In the genomic region with DNA sequence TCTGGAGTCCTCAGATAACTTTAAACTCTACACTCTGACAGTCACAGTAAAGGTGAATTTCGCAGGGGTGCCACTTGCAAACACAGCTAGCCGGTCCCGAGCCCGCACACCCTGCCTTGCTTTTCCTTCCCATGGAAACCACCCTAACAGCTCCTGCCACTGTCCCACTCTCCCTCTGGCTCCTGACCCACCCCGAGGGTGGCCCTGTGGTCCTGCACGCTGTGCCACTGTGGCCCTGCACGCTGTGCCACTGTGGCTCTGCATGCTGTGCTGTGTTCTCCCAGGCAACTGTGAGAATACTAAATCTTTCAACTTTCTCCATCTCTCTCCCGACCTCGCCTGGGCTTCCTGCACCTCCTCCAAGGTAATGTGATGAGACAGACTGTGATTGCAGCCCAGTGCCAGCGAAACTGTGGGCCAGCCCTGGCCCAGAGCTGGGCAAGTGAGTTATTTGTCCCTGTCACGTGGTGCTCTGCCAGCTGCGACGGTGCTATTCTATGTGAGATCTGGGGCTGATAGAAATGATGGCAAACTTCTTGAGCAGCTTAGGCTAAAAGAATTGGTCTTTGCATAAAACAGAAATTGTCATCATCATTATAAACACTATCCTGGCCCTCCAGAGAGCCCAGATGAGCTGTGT, we compare ENCODE assay signal across 20 cellular contexts.
DNase-seq lines count a peak whose midpoint lies in the region; ATAC-seq, FAIRE-seq and TF ChIP-seq lines count a peak whose summit lies in the region.
"Had no signal": no experiment of that assay in that cellular context is flagged by ENCODE, and none has a peak within 500 bp of the region (broad histone marks: within the 10 kb centered on the region; RNA-seq: fewer than 3 reads in every experiment).

No MANE protein-coding gene starts in this region.

- DNase-seq in A549 (ENCODE audit: low read depth in 1 of 2, low spot score in 1 of 2) = no peak
- no peak for DNase-seq in RWPE1 (ENCODE audit: low spot score)
- peak; percentile 81 for DNase-seq in globus pallidus (ENCODE audit: low spot score)
- no peak for DNase-seq in neuronal stem cell (ENCODE audit: low spot score)
- DNase-seq in NCI-H446 treated with DMSO at 0.1 percent for 48 hours (lab: John Stamatoyannopoulos, UW) = no peak
- DNase-seq in BE2C = no peak
- no peak for DNase-seq in PC-9
- DNase-seq in activated naive CD4-positive, alpha-beta T cell treated with anti-CD3 and anti-CD28 coated beads, Interleukin-2, amount 10 ng/mL, durations not matched to agents 7 days and 5 days = no peak
- DNase-seq: activated CD8-positive, alpha-beta memory T cell treated with anti-CD3 and anti-CD28 coated beads for 24 hours; cortex of kidney; GF-D8; glutamatergic neuron; kidney; NCI-H1092 treated with DMSO at 0.1 percent for 48 hours; Peyer's patch; retina; T-cell had no signal

- 91% methylated on average over 13 of the region's 13 CpGs for WGBS in A549 (ENCODE audit: missing lambda C conversion rate)
- no CpG with 5 or more reads among the region's 13 CpGs for WGBS in neuronal stem cell (ENCODE audit: extremely low coverage in 2 of 2, insufficient read length in 2 of 2, insufficient replicate concordance in 1 of 2), 2 donors

- no peak overlapping the region for H3K4ac ChIP-seq in neuronal stem cell (ENCODE audit: low read length)

- no peak overlapping the region for H3K9ac ChIP-seq in neuronal stem cell (ENCODE audit: low read depth, low read length, poor library complexity)
- H3K9ac ChIP-seq: KMS-11 had no signal

- TF ChIP-seq RAD21 in A549 (conservative IDR thresholded peaks at IDR 0.05 in 1 of 2, IDR thresholded peaks at IDR 0.05 in 1 of 2) = no peak

- H3K4me1 Mint-ChIP-seq in activated naive CD4-positive, alpha-beta T cell treated with anti-CD3 and anti-CD28 coated beads, Interleukin-2, amount 10 ng/mL, durations not matched to agents 7 days and 5 days = peaks cover 35% of the 10 kb centered on the region

- peak overlapping the region; percentile 49 for H4K8ac ChIP-seq in neuronal stem cell (ENCODE audit: low read depth, low read length)

- BruUV-seq in PC-9 (replicated peaks; lab: Mats Ljungman, UMichigan) = no TSS peak

- no peak for TF ChIP-seq EP300 in A549 (IDR thresholded peaks at IDR 0.05)

- no peak overlapping the region for H2BK5ac ChIP-seq in neuronal stem cell (ENCODE audit: low read length)

- CTCF ChIA-PET in A549 (lab: Yijun Ruan, JAX) = interaction anchor here (0.8 to 1.6 kb wide), 4 partner anchors 10 to 541 kb away, joined by 3 to 6 read pairs (median 4); no protein-coding TSS in a partner anchor
- CTCF ChIA-PET in RWPE1 (lab: Yijun Ruan, JAX) = interaction anchor here (0.6 kb wide), 2 partner anchors 158 to 1722 kb away, joined by 4 read pairs; no protein-coding TSS in a partner anchor
- CTCF ChIA-PET in PC-9 (lab: Charles Lee) = interaction anchor here (0.5 kb wide), 1 partner anchor 620 kb away, joined by 7 read pairs; no protein-coding TSS in a partner anchor
- CTCF ChIA-PET in activated naive CD4-positive, alpha-beta T cell treated with anti-CD3 and anti-CD28 coated beads, Interleukin-2, amount 10 ng/mL, durations not matched to agents 7 days and 5 days (lab: Charles Lee) = interaction anchor here (2.6 kb wide), 1 partner anchor 55 kb away, joined by 7 read pairs; no protein-coding TSS in a partner anchor

- H2BK15ac ChIP-seq in neuronal stem cell (ENCODE audit: low read length) = no peak overlapping the region

- H3K18ac ChIP-seq in neuronal stem cell (ENCODE audit: low read length) = peak overlapping the region; percentile 32

- H3K4me3 ChIP-seq in A549 = no peak overlapping the region
- no peak overlapping the region for H3K4me3 ChIP-seq in neuronal stem cell (ENCODE audit: low read length in 2 of 2)
- no peak overlapping the region for H3K4me3 ChIP-seq in BE2C (ENCODE audit: low read depth, low read length)
- H3K4me3 ChIP-seq in PC-9 = no peak overlapping the region
- H3K4me3 ChIP-seq: Peyer's patch, suprapubic skin had no signal

- peaks cover 9% of the 10 kb centered on the region for H3K27me3 Mint-ChIP-seq in activated naive CD4-positive, alpha-beta T cell treated with anti-CD3 and anti-CD28 coated beads, Interleukin-2, amount 10 ng/mL, durations not matched to agents 7 days and 5 days

- TF ChIP-seq CTCF in A549 (IDR thresholded peaks at IDR 0.05) (no peak), RWPE1 (conservative IDR thresholded peaks at IDR 0.05; ENCODE audit: low read depth) (no peak), BE2C (IDR thresholded peaks at IDR 0.05; ENCODE audit: low read depth, low read length) (no peak), PC-9 (conservative IDR thresholded peaks at IDR 0.05) (no peak)

- POLR2A ChIA-PET in A549 (lab: Yijun Ruan, JAX) (interaction anchor here (1.9 kb wide), 1 partner anchor 58 kb away, joined by 8 read pairs; no protein-coding TSS in a partner anchor), RWPE1 (lab: Yijun Ruan, JAX; ENCODE audit: low non-redundant PET) (no interaction called here), PC-9 (lab: Charles Lee; ENCODE audit: unreplicated experiment) (no interaction called here)

- intact Hi-C loops in PC-9 (cut with micrococcal nuclease; ENCODE audit: unreplicated experiment) = no loop called here

- H3F3A ChIP-seq in PC-9 (ENCODE audit: insufficient read depth, low read depth) = peaks cover 14% of the 10 kb centered on the region; the same call in 1 of the 2 replicates

- H2BK12ac ChIP-seq in neuronal stem cell (ENCODE audit: low read length) = peak overlapping the region; percentile 77

- no peaks in the 10 kb centered on the region for H3K27me3 ChIP-seq in neuronal stem cell (ENCODE audit: control insufficient read depth in 3 of 3, insufficient read depth in 3 of 3, low read depth in 1 of 3, low read length in 3 of 3)
- no peaks in the 10 kb centered on the region for H3K27me3 ChIP-seq in BE2C
- H3K27me3 ChIP-seq in PC-9 (ENCODE audit: insufficient read depth, low read depth) = no peaks in the 10 kb centered on the region
- H3K27me3 ChIP-seq: Peyer's patch, suprapubic skin had no signal

- no peaks in the 10 kb centered on the region for H3K9me2 ChIP-seq in PC-9 (ENCODE audit: insufficient read depth)

- no peaks in the 10 kb centered on the region for H4K20me1 ChIP-seq in PC-9 (ENCODE audit: insufficient read depth)

- no peak overlapping the region for H3K27ac Mint-ChIP-seq in activated naive CD4-positive, alpha-beta T cell treated with anti-CD3 and anti-CD28 coated beads, Interleukin-2, amount 10 ng/mL, durations not matched to agents 7 days and 5 days
- H3K27ac Mint-ChIP-seq: activated T-helper 17 cell treated with anti-CD3 and anti-CD28 coated beads, Interleukin-2, amount 50 U/mL, for 72 hours; T-cell had no signal

- no peak overlapping the region for H2AK5ac ChIP-seq in neuronal stem cell (ENCODE audit: low read depth, low read length)

- no peak overlapping the region; the same call in 2 of the 3 replicates for H3K4me2 ChIP-seq in A549
- no peak overlapping the region for H3K4me2 ChIP-seq in neuronal stem cell (ENCODE audit: insufficient read depth, low read length, poor library complexity, severe bottlenecking)
- H3K4me2 ChIP-seq in PC-9 = no peak overlapping the region
- H3K4me2 ChIP-seq: KMS-11 had no signal

- H3K4me1 ChIP-seq in A549 = peaks cover 53% of the 10 kb centered on the region
- H3K4me1 ChIP-seq in neuronal stem cell (ENCODE audit: control insufficient read depth in 2 of 2, insufficient read depth in 1 of 2, low read depth in 1 of 2, low read length in 2 of 2) = peaks cover 15 to 45% of the 10 kb centered on the region in 2 donors
- peaks cover 50% of the 10 kb centered on the region for H3K4me1 ChIP-seq in BE2C
- H3K4me1 ChIP-seq in PC-9 (replicated peaks; ENCODE audit: insufficient read depth) = peaks cover 28% of the 10 kb centered on the region

- H2BK120ac ChIP-seq in neuronal stem cell (ENCODE audit: low read depth, low read length) = no peak overlapping the region

- FAIRE-seq in A549 (lab: Jason Lieb, UNC) = no peak
- FAIRE-seq: kidney had no signal

- H3K79me1 ChIP-seq in neuronal stem cell (ENCODE audit: low read depth, low read length) = no peaks in the 10 kb centered on the region

- no peaks in the 10 kb centered on the region for H3K9me3 Mint-ChIP-seq in activated naive CD4-positive, alpha-beta T cell treated with anti-CD3 and anti-CD28 coated beads, Interleukin-2, amount 10 ng/mL, durations not matched to agents 7 days and 5 days
- H3K9me3 Mint-ChIP-seq: activated T-helper 17 cell treated with anti-CD3 and anti-CD28 coated beads, Interleukin-2, amount 50 U/mL, for 72 hours; T-cell had no signal

- H4K91ac ChIP-seq in neuronal stem cell (ENCODE audit: low read depth, low read length, poor library complexity) = no peak overlapping the region

- no peak overlapping the region for H3K4me3 Mint-ChIP-seq in activated naive CD4-positive, alpha-beta T cell treated with anti-CD3 and anti-CD28 coated beads, Interleukin-2, amount 10 ng/mL, durations not matched to agents 7 days and 5 days
- H3K4me3 Mint-ChIP-seq: activated T-helper 17 cell treated with anti-CD3 and anti-CD28 coated beads, Interleukin-2, amount 50 U/mL, for 72 hours; T-cell had no signal

- H3K14ac ChIP-seq in neuronal stem cell (ENCODE audit: low read length) = no peak overlapping the region

- no peaks in the 10 kb centered on the region for H3K9me3 ChIP-seq in A549
- H3K9me3 ChIP-seq in neuronal stem cell (replicated peaks in 1 of 2; ENCODE audit: control insufficient read depth in 2 of 2, insufficient read depth in 1 of 2, low read depth in 1 of 2, low read length in 2 of 2) = no peaks in the 10 kb centered on the region
- H3K9me3 ChIP-seq in BE2C = no peaks in the 10 kb centered on the region
- H3K9me3 ChIP-seq in PC-9 (ENCODE audit: insufficient read depth, low read depth) = no peaks in the 10 kb centered on the region
- H3K9me3 ChIP-seq: Peyer's patch, suprapubic skin had no signal

- TF ChIP-seq POLR2A in A549 (IDR thresholded peaks at IDR 0.05; ENCODE audit: low read length) = no peak

- H3K79me2 ChIP-seq in PC-9 (ENCODE audit: low read depth) = no peaks in the 10 kb centered on the region

- no peak overlapping the region for H3K23ac ChIP-seq in neuronal stem cell (ENCODE audit: low read depth, low read length, poor library complexity)

- H2AFZ ChIP-seq in neuronal stem cell (ENCODE audit: low read length) (no peak overlapping the region), PC-9 (no peak overlapping the region)

- no peaks in the 10 kb centered on the region for H3K36me3 Mint-ChIP-seq in activated naive CD4-positive, alpha-beta T cell treated with anti-CD3 and anti-CD28 coated beads, Interleukin-2, amount 10 ng/mL, durations not matched to agents 7 days and 5 days
- H3K36me3 Mint-ChIP-seq: T-cell had no signal

- H3K36me3 ChIP-seq in neuronal stem cell (replicated peaks in 1 of 2; ENCODE audit: control insufficient read depth in 2 of 2, insufficient read depth in 2 of 2, low read length in 2 of 2) (no peaks in the 10 kb centered on the region), BE2C (no peaks in the 10 kb centered on the region), PC-9 (ENCODE audit: low read depth) (no peaks in the 10 kb centered on the region)
- H3K36me3 ChIP-seq: Peyer's patch, suprapubic skin had no signal

- H3K27ac ChIP-seq in A549 (peak overlapping the region; percentile 23 to 60; a peak in 4 of 6 replicates), RWPE1 (peak overlapping the region; percentile 10; the same call in 1 of the 2 replicates), neuronal stem cell (replicated peaks; ENCODE audit: low read length) (no peak overlapping the region), PC-9 (no peak overlapping the region)
- H3K27ac ChIP-seq: KMS-11, suprapubic skin had no signal

- no peak for ATAC-seq in A549
- ATAC-seq: T-cell had no signal

TF ChIP-seq in A549, 52 proteins besides CTCF, POLR2A, EP300 and RAD21 (continues in another document):
- no peak for TF ChIP-seq NR3C1 (IDR thresholded peaks at IDR 0.05)

Comparison
In these comparisons a context has a peak if more than half of its experiments do, and no peak if none do; other contexts are left out.
1. H3K27ac ChIP-seq: peak in A549 (2 of 2) and RWPE1 (single experiment); none in neuronal stem cell (single experiment) and PC-9 (single experiment).